Comparison of ENCODE assay signal across 11 cellular contexts in the genomic region with DNA sequence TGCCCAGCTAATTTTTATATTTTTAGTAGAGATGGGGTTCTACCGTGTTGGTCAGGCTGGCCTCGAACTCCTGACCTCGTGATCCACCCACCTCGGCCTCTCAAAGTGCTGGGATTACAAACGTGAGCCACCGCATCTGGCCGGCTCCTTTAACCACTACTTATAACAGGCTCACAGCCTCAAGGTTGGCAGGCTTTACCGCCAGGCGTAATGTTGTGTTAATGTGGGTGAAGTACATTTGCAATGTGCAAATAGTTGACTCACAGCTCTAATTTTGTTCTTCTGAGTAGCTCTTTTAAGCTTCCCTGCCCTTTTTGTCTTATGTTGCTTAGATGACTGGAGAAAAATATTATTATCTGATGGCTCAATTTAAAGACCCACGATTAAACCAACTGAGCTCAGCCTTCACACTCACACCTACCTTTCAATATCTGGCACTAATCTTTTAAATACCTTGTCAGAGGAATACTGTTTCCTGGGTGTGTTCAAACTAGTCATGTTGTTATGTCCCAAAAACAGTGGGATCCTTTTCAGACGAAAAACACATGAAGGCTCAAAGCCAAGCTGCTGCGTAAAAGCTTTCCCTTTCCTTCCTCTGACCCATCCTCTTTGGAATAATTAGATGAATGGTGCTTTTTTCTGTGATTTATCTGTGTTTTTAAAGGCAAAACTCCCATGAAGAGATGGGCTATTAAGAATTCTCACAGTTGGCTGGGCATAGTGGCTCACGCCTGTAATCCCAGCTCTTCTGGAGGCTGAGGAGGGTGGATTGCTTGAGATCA. TPM values are rescaled to one million over a fixed set of nuclear protein-coding genes. Genes with fewer than 3 reads are reported as not detected.
A peak's percentile ranks its signal among the peaks of the same experiment; 100 is the strongest.
DNase-seq lines count a peak whose midpoint lies in the region; ATAC-seq, FAIRE-seq and TF ChIP-seq lines count a peak whose summit lies in the region.
"Had no signal": no experiment of that assay in that cellular context is flagged by ENCODE, and none has a peak within 500 bp of the region (broad histone marks: within the 10 kb centered on the region; RNA-seq: fewer than 3 reads in every experiment).

No MANE protein-coding gene starts in this region.

- H3K36me3 ChIP-seq in HUES64 (ENCODE audit: insufficient read depth, low read length) (no peaks in the 10 kb centered on the region), astrocyte (ENCODE audit: insufficient read depth, low read length) (no peaks in the 10 kb centered on the region), right atrium auricular region (no peaks in the 10 kb centered on the region), WERI-Rb-1 (no peaks in the 10 kb centered on the region)
- H3K36me3 ChIP-seq: SJCRH30 had no signal

- 30% methylated on average over 12 of the region's 13 CpGs for WGBS in HUES64

- DNase-seq in astrocyte (ENCODE audit: low read depth), result peak; percentile 95
- DNase-seq in right atrium auricular region (ENCODE audit: low spot score), result peak; percentile 91
- DNase-seq in stromal cell of bone marrow (ENCODE audit: low read depth), result peak; percentile 95
- DNase-seq in NOMO-1 (lab: John Stamatoyannopoulos, UW; ENCODE audit: unreplicated experiment in 2 of 2), result no peak
- DNase-seq in WERI-Rb-1, result no peak
- no peak for DNase-seq in ACHN
- DNase-seq: naive B cell, SJCRH30 had no signal

- peaks cover 7% of the 10 kb centered on the region for H3K4me1 Mint-ChIP-seq in astrocyte (ENCODE audit: low read depth, unreplicated experiment)

- no peak for TF ChIP-seq CTCF in astrocyte (IDR thresholded peaks at IDR 0.05; ENCODE audit: insufficient read depth, low read depth, low read length)
- no peak for TF ChIP-seq CTCF in right atrium auricular region (IDR thresholded peaks at IDR 0.05)
- TF ChIP-seq CTCF in WERI-Rb-1 (IDR thresholded peaks at IDR 0.05; ENCODE audit: low read depth, low read length), result no peak

- H3K9me3 ChIP-seq in HUES64 (ENCODE audit: insufficient read depth, low read depth, low read length), result no peaks in the 10 kb centered on the region
- H3K9me3 ChIP-seq in astrocyte (ENCODE audit: insufficient read depth, low read depth, low read length), result no peaks in the 10 kb centered on the region
- no peaks in the 10 kb centered on the region for H3K9me3 ChIP-seq in right atrium auricular region
- H3K9me3 ChIP-seq in WERI-Rb-1 (ENCODE audit: severe bottlenecking), result no peaks in the 10 kb centered on the region
- H3K9me3 ChIP-seq: SJCRH30 had no signal

- no peak overlapping the region for H3K4me3 Mint-ChIP-seq in astrocyte (ENCODE audit: unreplicated experiment)
- H3K4me3 Mint-ChIP-seq: activated naive CD8-positive, alpha-beta T cell had no signal

- peak overlapping the region; percentile 49; the same call in 1 of the 2 replicates for H3K27ac ChIP-seq in HUES64 (ENCODE audit: low read depth, low read length)
- H3K27ac ChIP-seq in astrocyte (ENCODE audit: low read depth, low read length), result peak overlapping the region; percentile 79
- H3K27ac ChIP-seq in right atrium auricular region, result peak overlapping the region; percentile 80
- no peak overlapping the region for H3K27ac ChIP-seq in WERI-Rb-1
- H3K27ac ChIP-seq: SJCRH30 had no signal

- H4K20me1 ChIP-seq in astrocyte (ENCODE audit: insufficient read depth, low read length), result no peaks in the 10 kb centered on the region

- no peaks in the 10 kb centered on the region for H3K36me3 Mint-ChIP-seq in astrocyte (ENCODE audit: low read depth, unreplicated experiment)
- H3K36me3 Mint-ChIP-seq: activated naive CD8-positive, alpha-beta T cell; naive B cell had no signal

- H3K9ac ChIP-seq in HUES64 (ENCODE audit: low read depth, low read length) (no peak overlapping the region), astrocyte (ENCODE audit: low read length) (peak overlapping the region; percentile 70)

- no peak overlapping the region for H3K27ac Mint-ChIP-seq in astrocyte (ENCODE audit: unreplicated experiment)
- H3K27ac Mint-ChIP-seq: activated naive CD8-positive, alpha-beta T cell had no signal

- H3K4me1 ChIP-seq in HUES64 (ENCODE audit: insufficient read depth, low read length) (peaks cover 35% of the 10 kb centered on the region), astrocyte (ENCODE audit: insufficient read depth, low read length) (peaks cover 34% of the 10 kb centered on the region), right atrium auricular region (peaks cover 0 to 39% of the 10 kb centered on the region in 2 donors)
- H3K4me1 ChIP-seq: SJCRH30 had no signal

- in situ Hi-C loops in ACHN (cut with HindIII; ENCODE audit: low pct_ligation_motif_present, low pct_unique_long_range_greater_than_20kb, low sequenced_read_pairs), result no loop called here

- H3K27me3 Mint-ChIP-seq in astrocyte (ENCODE audit: low read depth, unreplicated experiment), result no peaks in the 10 kb centered on the region

- no peak overlapping the region for H2AFZ ChIP-seq in astrocyte (ENCODE audit: low read depth, low read length)

- H3K27me3 ChIP-seq in HUES64 (ENCODE audit: insufficient read depth, low read length), result no peaks in the 10 kb centered on the region
- no peaks in the 10 kb centered on the region for H3K27me3 ChIP-seq in astrocyte (ENCODE audit: insufficient read depth, low read length)
- H3K27me3 ChIP-seq in right atrium auricular region, result no peaks in the 10 kb centered on the region
- H3K27me3 ChIP-seq in WERI-Rb-1 (ENCODE audit: insufficient read depth, low read depth, severe bottlenecking), result no peaks in the 10 kb centered on the region
- H3K27me3 ChIP-seq: SJCRH30 had no signal

- H3K4me3 ChIP-seq in HUES64 (ENCODE audit: low read length), result no peak overlapping the region
- no peak overlapping the region for H3K4me3 ChIP-seq in astrocyte (ENCODE audit: insufficient read depth, low read depth, low read length)
- H3K4me3 ChIP-seq in right atrium auricular region, result no peak overlapping the region
- no peak overlapping the region for H3K4me3 ChIP-seq in WERI-Rb-1 (ENCODE audit: low read depth, low read length)
- H3K4me3 ChIP-seq: SJCRH30 had no signal

- no peaks in the 10 kb centered on the region for H3K9me3 Mint-ChIP-seq in astrocyte (ENCODE audit: unreplicated experiment)
- H3K9me3 Mint-ChIP-seq: naive B cell had no signal

- FAIRE-seq in astrocyte (lab: Jason Lieb, UNC), result no peak

- peak overlapping the region; percentile 18 for H3K4me2 ChIP-seq in astrocyte (ENCODE audit: low read length)

- no peaks in the 10 kb centered on the region for H3K79me2 ChIP-seq in astrocyte (ENCODE audit: insufficient read depth, low read length)

- no peak for ATAC-seq in HG02763 (IDR thresholded peaks at IDR 0.05; ENCODE audit: unreplicated experiment)

RNA-seq across cellular contexts. Expression of gene USP44, which starts 57.2 kb away (rescaled TPM):
- 88.2 TPM for polyA plus RNA-seq in HUES64 (2013, experiment 1 of 2)
- 72.9 TPM for polyA plus RNA-seq in HUES64 (2013, experiment 2 of 2)
- total RNA-seq in astrocyte (4.3 and 5.4 TPM in 2 replicates), right atrium auricular region (1 to 10 TPM; 1.4 to 1.9 TPM)

Comparison
In these comparisons a context has a peak if more than half of its experiments do, and no peak if none do; other contexts are left out.
1. DNase-seq: peak in astrocyte (single experiment), right atrium auricular region (single experiment) and stromal cell of bone marrow (single experiment); none in NOMO-1 (0 of 2), WERI-Rb-1 (single experiment) and ACHN (single experiment).